1 cellular context compared by ENCODE assay signal in the genomic region with DNA sequence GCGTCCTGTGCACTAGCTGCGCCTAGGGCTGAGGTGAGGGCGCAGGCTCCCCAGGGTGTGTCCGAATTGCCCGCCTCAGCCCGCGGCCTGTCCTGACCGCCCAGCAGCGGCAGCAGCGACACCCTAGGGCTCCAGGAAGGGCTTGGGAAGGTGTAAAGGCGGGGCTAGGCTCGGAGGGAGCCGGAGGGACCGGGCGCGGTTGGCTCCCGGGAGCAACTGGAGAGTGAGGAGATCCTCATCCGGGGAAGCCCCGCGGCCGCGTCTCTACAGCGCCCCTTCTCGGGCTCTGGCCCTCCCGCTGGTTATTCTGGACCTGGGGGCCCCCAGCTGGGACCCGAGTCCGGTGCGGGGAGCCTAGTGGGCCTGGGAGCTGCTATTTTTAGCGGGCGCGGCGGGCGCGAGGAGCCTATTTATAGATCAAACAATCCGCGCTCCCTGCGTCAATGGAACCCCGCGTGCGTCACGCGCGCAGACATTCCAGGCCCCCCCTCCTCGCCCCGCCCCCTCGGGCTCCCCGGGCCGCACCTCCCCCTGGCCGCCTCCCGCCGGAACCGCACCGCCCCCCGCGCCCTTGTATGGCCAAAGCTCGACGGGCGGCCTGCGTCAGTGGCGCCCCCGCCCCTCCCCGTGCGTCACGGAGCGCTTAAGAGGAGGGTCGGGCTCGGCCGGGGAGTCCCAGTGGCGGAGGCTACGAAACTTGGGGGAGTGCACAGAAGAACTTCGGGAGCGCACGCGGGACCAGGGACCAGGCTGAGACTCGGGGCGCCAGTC.
TF ChIP-seq lines count a peak whose summit lies in the region.

Gene NR4A1, plus strand, starts transcription at position 672 of the 771 bp plus-strand sequence. CDS start 2,887 bp downstream, outside the sequence.

TF ChIP-seq in H1, 55 proteins besides CTCF, POLR2A, EP300 and RAD21:
- peak; percentile 34; the same call in 1 of the 2 replicates for TF ChIP-seq PHF8 (conservative IDR thresholded peaks at IDR 0.05; ENCODE audit: low read depth, low read length)
- TF ChIP-seq RXRA (IDR thresholded peaks at IDR 0.05; ENCODE audit: insufficient read depth, low read depth, low read length), result no peak
- no peak for TF ChIP-seq JUN (IDR thresholded peaks at IDR 0.05; ENCODE audit: low read depth, low read length)
- no peak for TF ChIP-seq CEBPB (IDR thresholded peaks at IDR 0.05; ENCODE audit: low read depth, low read length)
- TF ChIP-seq KDM5A (IDR thresholded peaks at IDR 0.05; ENCODE audit: low read length), result no peak
- TF ChIP-seq SUZ12 (IDR thresholded peaks at IDR 0.05; ENCODE audit: low read length), result 0 out of 2 replicates have a peak, but pooled peaks have one; percentile 29
- no peak for TF ChIP-seq FOSL1 (IDR thresholded peaks at IDR 0.05; ENCODE audit: insufficient read depth, low read depth, low read length)
- no peak for TF ChIP-seq GABPA (IDR thresholded peaks at IDR 0.05; ENCODE audit: borderline replicate concordance, insufficient read depth, low read length)
- TF ChIP-seq, protein P1, sequence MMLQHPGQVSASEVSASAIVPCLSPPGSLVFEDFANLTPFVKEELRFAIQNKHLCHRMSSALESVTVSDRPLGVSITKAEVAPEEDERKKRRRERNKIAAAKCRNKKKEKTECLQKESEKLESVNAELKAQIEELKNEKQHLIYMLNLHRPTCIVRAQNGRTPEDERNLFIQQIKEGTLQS (IDR thresholded peaks at IDR 0.05; ENCODE audit: insufficient read depth, low read depth, low read length), result no peak
- TF ChIP-seq SP2 (IDR thresholded peaks at IDR 0.05; ENCODE audit: low read length), result no peak
- peak; percentile 81 for TF ChIP-seq CREB1 (IDR thresholded peaks at IDR 0.05)
- TF ChIP-seq HDAC6 (IDR thresholded peaks at IDR 0.05; ENCODE audit: low read depth, low read length), result no peak
- no peak for TF ChIP-seq SAP30 (IDR thresholded peaks at IDR 0.05; ENCODE audit: insufficient read depth, insufficient replicate concordance, low read length)
- no peak for TF ChIP-seq RFX5 (IDR thresholded peaks at IDR 0.05; ENCODE audit: borderline replicate concordance, low read depth, low read length)
- TF ChIP-seq YY1 (IDR thresholded peaks at IDR 0.05; ENCODE audit: low read depth, low read length), result 0 out of 2 replicates have a peak, but pooled peaks have one; percentile 4
- no peak for TF ChIP-seq CBX8 (IDR thresholded peaks at IDR 0.05; ENCODE audit: borderline replicate concordance, low read depth, low read length)
- TF ChIP-seq, protein P2, sequence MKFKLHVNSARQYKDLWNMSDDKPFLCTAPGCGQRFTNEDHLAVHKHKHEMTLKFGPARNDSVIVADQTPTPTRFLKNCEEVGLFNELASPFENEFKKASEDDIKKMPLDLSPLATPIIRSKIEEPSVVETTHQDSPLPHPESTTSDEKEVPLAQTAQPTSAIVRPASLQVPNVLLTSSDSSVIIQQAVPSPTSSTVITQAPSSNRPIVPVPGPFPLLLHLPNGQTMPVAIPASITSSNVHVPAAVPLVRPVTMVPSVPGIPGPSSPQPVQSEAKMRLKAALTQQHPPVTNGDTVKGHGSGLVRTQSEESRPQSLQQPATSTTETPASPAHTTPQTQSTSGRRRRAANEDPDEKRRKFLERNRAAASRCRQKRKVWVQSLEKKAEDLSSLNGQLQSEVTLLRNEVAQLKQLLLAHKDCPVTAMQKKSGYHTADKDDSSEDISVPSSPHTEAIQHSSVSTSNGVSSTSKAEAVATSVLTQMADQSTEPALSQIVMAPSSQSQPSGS (IDR thresholded peaks at IDR 0.05; ENCODE audit: low read length), result no peak
- no peak for TF ChIP-seq HDAC2 (IDR thresholded peaks at IDR 0.05; ENCODE audit: borderline replicate concordance in 1 of 2, low read depth in 2 of 2, low read length in 2 of 2)
- no peak for TF ChIP-seq POU5F1 (IDR thresholded peaks at IDR 0.05; ENCODE audit: low read depth, low read length)
- no peak for TF ChIP-seq JUND (IDR thresholded peaks at IDR 0.05; ENCODE audit: low read length)
- TF ChIP-seq TEAD4 (IDR thresholded peaks at IDR 0.05; ENCODE audit: low read depth, low read length), result peak; percentile 91
- no peak for TF ChIP-seq CTBP2 (IDR thresholded peaks at IDR 0.05; ENCODE audit: borderline replicate concordance, insufficient read depth, insufficient read length, low read length)
- peak; percentile 93 for TF ChIP-seq SRF (IDR thresholded peaks at IDR 0.05; ENCODE audit: low read depth, low read length)
- no peak for TF ChIP-seq ZNF274 (IDR thresholded peaks at IDR 0.05; ENCODE audit: borderline replicate concordance, extremely low read depth, low read length)
- no peak for TF ChIP-seq BACH1 (IDR thresholded peaks at IDR 0.05; ENCODE audit: low read length)
- no peak for TF ChIP-seq SIRT6 (IDR thresholded peaks at IDR 0.05; ENCODE audit: low read length)
- TF ChIP-seq GTF2F1 (IDR thresholded peaks at IDR 0.05; ENCODE audit: borderline replicate concordance, low read depth, low read length), result no peak
- peak; percentile 58 for TF ChIP-seq KDM4A (IDR thresholded peaks at IDR 0.05; ENCODE audit: low read depth, low read length, severe bottlenecking)
- TF ChIP-seq CHD1 (IDR thresholded peaks at IDR 0.05; ENCODE audit: low read depth, low read length), result no peak
- no peak for TF ChIP-seq BRCA1 (IDR thresholded peaks at IDR 0.05; ENCODE audit: low read depth, low read length)
- TF ChIP-seq EZH2 (IDR thresholded peaks at IDR 0.05; ENCODE audit: low read depth, low read length, severe bottlenecking), result no peak
- 0 out of 2 replicates have a peak, but pooled peaks have one; percentile 23 for TF ChIP-seq EGR1 (IDR thresholded peaks at IDR 0.05; ENCODE audit: borderline replicate concordance, low read depth, low read length)
- TF ChIP-seq NRF1 (IDR thresholded peaks at IDR 0.05; ENCODE audit: low read depth, low read length), result no peak
- no peak for TF ChIP-seq RNF2 (IDR thresholded peaks at IDR 0.05; ENCODE audit: borderline replicate concordance, low read depth, low read length, missing control alignments, poor library complexity, severe bottlenecking)
- TF ChIP-seq CBX5 (IDR thresholded peaks at IDR 0.05; ENCODE audit: low read depth, low read length), result no peak
- TF ChIP-seq, protein P3, sequence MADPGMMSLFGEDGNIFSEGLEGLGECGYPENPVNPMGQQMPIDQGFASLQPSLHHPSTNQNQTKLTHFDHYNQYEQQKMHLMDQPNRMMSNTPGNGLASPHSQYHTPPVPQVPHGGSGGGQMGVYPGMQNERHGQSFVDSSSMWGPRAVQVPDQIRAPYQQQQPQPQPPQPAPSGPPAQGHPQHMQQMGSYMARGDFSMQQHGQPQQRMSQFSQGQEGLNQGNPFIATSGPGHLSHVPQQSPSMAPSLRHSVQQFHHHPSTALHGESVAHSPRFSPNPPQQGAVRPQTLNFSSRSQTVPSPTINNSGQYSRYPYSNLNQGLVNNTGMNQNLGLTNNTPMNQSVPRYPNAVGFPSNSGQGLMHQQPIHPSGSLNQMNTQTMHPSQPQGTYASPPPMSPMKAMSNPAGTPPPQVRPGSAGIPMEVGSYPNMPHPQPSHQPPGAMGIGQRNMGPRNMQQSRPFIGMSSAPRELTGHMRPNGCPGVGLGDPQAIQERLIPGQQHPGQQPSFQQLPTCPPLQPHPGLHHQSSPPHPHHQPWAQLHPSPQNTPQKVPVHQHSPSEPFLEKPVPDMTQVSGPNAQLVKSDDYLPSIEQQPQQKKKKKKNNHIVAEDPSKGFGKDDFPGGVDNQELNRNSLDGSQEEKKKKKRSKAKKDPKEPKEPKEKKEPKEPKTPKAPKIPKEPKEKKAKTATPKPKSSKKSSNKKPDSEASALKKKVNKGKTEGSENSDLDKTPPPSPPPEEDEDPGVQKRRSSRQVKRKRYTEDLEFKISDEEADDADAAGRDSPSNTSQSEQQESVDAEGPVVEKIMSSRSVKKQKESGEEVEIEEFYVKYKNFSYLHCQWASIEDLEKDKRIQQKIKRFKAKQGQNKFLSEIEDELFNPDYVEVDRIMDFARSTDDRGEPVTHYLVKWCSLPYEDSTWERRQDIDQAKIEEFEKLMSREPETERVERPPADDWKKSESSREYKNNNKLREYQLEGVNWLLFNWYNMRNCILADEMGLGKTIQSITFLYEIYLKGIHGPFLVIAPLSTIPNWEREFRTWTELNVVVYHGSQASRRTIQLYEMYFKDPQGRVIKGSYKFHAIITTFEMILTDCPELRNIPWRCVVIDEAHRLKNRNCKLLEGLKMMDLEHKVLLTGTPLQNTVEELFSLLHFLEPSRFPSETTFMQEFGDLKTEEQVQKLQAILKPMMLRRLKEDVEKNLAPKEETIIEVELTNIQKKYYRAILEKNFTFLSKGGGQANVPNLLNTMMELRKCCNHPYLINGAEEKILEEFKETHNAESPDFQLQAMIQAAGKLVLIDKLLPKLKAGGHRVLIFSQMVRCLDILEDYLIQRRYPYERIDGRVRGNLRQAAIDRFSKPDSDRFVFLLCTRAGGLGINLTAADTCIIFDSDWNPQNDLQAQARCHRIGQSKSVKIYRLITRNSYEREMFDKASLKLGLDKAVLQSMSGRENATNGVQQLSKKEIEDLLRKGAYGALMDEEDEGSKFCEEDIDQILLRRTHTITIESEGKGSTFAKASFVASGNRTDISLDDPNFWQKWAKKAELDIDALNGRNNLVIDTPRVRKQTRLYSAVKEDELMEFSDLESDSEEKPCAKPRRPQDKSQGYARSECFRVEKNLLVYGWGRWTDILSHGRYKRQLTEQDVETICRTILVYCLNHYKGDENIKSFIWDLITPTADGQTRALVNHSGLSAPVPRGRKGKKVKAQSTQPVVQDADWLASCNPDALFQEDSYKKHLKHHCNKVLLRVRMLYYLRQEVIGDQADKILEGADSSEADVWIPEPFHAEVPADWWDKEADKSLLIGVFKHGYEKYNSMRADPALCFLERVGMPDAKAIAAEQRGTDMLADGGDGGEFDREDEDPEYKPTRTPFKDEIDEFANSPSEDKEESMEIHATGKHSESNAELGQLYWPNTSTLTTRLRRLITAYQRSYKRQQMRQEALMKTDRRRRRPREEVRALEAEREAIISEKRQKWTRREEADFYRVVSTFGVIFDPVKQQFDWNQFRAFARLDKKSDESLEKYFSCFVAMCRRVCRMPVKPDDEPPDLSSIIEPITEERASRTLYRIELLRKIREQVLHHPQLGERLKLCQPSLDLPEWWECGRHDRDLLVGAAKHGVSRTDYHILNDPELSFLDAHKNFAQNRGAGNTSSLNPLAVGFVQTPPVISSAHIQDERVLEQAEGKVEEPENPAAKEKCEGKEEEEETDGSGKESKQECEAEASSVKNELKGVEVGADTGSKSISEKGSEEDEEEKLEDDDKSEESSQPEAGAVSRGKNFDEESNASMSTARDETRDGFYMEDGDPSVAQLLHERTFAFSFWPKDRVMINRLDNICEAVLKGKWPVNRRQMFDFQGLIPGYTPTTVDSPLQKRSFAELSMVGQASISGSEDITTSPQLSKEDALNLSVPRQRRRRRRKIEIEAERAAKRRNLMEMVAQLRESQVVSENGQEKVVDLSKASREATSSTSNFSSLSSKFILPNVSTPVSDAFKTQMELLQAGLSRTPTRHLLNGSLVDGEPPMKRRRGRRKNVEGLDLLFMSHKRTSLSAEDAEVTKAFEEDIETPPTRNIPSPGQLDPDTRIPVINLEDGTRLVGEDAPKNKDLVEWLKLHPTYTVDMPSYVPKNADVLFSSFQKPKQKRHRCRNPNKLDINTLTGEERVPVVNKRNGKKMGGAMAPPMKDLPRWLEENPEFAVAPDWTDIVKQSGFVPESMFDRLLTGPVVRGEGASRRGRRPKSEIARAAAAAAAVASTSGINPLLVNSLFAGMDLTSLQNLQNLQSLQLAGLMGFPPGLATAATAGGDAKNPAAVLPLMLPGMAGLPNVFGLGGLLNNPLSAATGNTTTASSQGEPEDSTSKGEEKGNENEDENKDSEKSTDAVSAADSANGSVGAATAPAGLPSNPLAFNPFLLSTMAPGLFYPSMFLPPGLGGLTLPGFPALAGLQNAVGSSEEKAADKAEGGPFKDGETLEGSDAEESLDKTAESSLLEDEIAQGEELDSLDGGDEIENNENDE (IDR thresholded peaks at IDR 0.05; ENCODE audit: insufficient replicate concordance, low read length), result no peak
- TF ChIP-seq MAFK (IDR thresholded peaks at IDR 0.05; ENCODE audit: low read depth, low read length), result no peak
- no peak for TF ChIP-seq CHD2 (IDR thresholded peaks at IDR 0.05; ENCODE audit: low read length)
- TF ChIP-seq SP4 (IDR thresholded peaks at IDR 0.05; ENCODE audit: low read length), result no peak
- no peak for TF ChIP-seq BCL11A (IDR thresholded peaks at IDR 0.05; ENCODE audit: low read depth in 2 of 2, low read length in 2 of 2)
- TF ChIP-seq SIN3A (conservative IDR thresholded peaks at IDR 0.05 in 1 of 2, IDR thresholded peaks at IDR 0.05 in 1 of 2; ENCODE audit: low read depth in 1 of 2, low read length in 2 of 2), result no peak
- TF ChIP-seq POLR2AphosphoS5 (IDR thresholded peaks at IDR 0.05; ENCODE audit: low read depth, low read length), result no peak; the same call in 1 of the 2 replicates
- no peak for TF ChIP-seq ASH2L (IDR thresholded peaks at IDR 0.05; ENCODE audit: low read length)
- no peak for TF ChIP-seq SIX5 (IDR thresholded peaks at IDR 0.05; ENCODE audit: low read depth, low read length)
- TF ChIP-seq RBBP5 (IDR thresholded peaks at IDR 0.05; ENCODE audit: borderline replicate concordance, low read depth, low read length), result 0 out of 2 replicates have a peak, but pooled peaks have one; percentile 47
- no peak for TF ChIP-seq TCF12 (IDR thresholded peaks at IDR 0.05; ENCODE audit: low read depth, low read length)
- TF ChIP-seq NANOG (IDR thresholded peaks at IDR 0.05; ENCODE audit: insufficient read depth, low read depth, low read length, poor library complexity, severe bottlenecking), result no peak
- peak; percentile 25; the same call in 1 of the 2 replicates for TF ChIP-seq TAF1 (IDR thresholded peaks at IDR 0.05; ENCODE audit: low read depth, low read length)
- TF ChIP-seq, protein P4, sequence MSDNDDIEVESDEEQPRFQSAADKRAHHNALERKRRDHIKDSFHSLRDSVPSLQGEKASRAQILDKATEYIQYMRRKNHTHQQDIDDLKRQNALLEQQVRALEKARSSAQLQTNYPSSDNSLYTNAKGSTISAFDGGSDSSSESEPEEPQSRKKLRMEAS (IDR thresholded peaks at IDR 0.05), result no peak
- no peak for TF ChIP-seq KDM1A (IDR thresholded peaks at IDR 0.05; ENCODE audit: borderline replicate concordance, low read length)
- TF ChIP-seq, protein P5, sequence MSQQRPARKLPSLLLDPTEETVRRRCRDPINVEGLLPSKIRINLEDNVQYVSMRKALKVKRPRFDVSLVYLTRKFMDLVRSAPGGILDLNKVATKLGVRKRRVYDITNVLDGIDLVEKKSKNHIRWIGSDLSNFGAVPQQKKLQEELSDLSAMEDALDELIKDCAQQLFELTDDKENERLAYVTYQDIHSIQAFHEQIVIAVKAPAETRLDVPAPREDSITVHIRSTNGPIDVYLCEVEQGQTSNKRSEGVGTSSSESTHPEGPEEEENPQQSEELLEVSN (IDR thresholded peaks at IDR 0.05), result no peak
- TF ChIP-seq TAF7 (optimal IDR thresholded peaks at IDR 0.05; ENCODE audit: borderline replicate concordance, low read depth, low read length), result no peak
- TF ChIP-seq TBP (IDR thresholded peaks at IDR 0.05; ENCODE audit: low read depth, low read length), result peak; percentile 72; the same call in 1 of the 2 replicates
- TF ChIP-seq SP1 (IDR thresholded peaks at IDR 0.05; ENCODE audit: low read depth, low read length), result no peak
- TF ChIP-seq, protein P6, sequence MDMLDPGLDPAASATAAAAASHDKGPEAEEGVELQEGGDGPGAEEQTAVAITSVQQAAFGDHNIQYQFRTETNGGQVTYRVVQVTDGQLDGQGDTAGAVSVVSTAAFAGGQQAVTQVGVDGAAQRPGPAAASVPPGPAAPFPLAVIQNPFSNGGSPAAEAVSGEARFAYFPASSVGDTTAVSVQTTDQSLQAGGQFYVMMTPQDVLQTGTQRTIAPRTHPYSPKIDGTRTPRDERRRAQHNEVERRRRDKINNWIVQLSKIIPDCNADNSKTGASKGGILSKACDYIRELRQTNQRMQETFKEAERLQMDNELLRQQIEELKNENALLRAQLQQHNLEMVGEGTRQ (IDR thresholded peaks at IDR 0.05; ENCODE audit: low read length), result no peak
